13 cellular contexts compared by ENCODE assay signal in the genomic region with DNA sequence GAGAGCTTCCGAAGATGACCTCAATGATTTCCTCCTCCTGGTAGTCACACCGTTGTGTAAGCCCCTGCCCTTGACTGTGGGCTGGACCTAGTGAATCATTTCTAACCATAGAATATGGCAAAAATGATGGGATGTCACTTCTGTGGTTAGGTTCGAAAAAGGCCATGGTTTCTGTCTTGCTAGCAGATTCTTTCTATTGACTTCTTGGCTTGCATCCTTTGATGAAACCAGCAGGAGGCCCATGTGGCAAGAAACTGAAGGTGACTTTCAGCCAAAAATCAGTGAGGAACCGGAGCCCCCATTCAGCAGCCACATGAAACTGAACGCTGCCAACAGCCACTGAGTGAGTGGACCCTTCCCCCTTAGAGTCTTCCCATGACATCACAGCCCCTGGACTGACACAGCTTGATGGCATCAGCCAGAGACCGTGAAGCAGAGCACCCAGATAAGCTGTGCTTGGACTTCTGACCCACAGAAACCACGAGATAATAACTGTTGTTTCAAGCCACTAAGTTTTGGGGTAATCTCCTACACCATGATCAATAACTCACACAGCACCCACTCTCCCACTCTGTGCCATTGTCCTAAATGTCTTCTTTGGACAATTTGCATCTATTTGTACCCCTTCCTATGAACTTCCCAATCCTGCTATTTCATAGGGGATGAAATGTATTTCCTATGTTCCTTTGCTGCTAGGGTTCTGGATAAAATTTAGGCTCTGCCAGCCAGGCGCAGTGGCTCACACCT.
A peak's percentile ranks its signal among the peaks of the same experiment; 100 is the strongest.
DNase-seq lines count a peak whose midpoint lies in the region; ATAC-seq and TF ChIP-seq lines count a peak whose summit lies in the region.
"Had no signal": no experiment of that assay in that cellular context is flagged by ENCODE, and none has a peak within 500 bp of the region (broad histone marks: within the 10 kb centered on the region; RNA-seq: fewer than 3 reads in every experiment).

No MANE protein-coding gene starts in this region.

- peak; percentile 14 for DNase-seq in NB4 (ENCODE audit: low read depth)
- DNase-seq in ecto neural progenitor cell (ENCODE audit: low spot score): no peak
- DNase-seq in NAMALWA (ENCODE audit: low spot score): no peak
- DNase-seq in NCI-H510A treated with DMSO at 0.1 percent for 48 hours (lab: John Stamatoyannopoulos, UW): no peak
- no peak for DNase-seq in inferior parietal cortex (ENCODE audit: extremely low spot score)
- DNase-seq: activated naive CD4-positive, alpha-beta T cell treated with anti-CD3 and anti-CD28 coated beads for 36 hours; left ventricle myocardium inferior; NCI-H345; substantia nigra; T-helper 17 cell had no signal

- no peak for TF ChIP-seq POLR2A in NB4 (IDR thresholded peaks at IDR 0.05; ENCODE audit: extremely low read depth, insufficient read length)

- ATAC-seq in GM19324 (IDR thresholded peaks at IDR 0.05; ENCODE audit: low FRiP score, unreplicated experiment) (peak; percentile 85), HG02938 (IDR thresholded peaks at IDR 0.05; ENCODE audit: unreplicated experiment) (peak; percentile 84)
- ATAC-seq: T-helper 17 cell had no signal

- TF ChIP-seq CTCF in GM12875 (IDR thresholded peaks at IDR 0.05; ENCODE audit: borderline replicate concordance, insufficient read depth, low read depth, low read length): peak; percentile 20; the same call in 1 of the 2 replicates
- TF ChIP-seq CTCF in NB4 (IDR thresholded peaks at IDR 0.05; ENCODE audit: low read depth, low read length): no peak

- H3K4me3 ChIP-seq in GM12875 (ENCODE audit: low read depth, low read length): no peak overlapping the region
- H3K4me3 ChIP-seq in NB4 (ENCODE audit: low read depth, low read length): no peak overlapping the region
- H3K4me3 ChIP-seq: left ventricle myocardium inferior had no signal
